ENCODE assay signal across 15 cellular contexts in genomic region chr10:86770412-86770960, GRCh38. TPM values are rescaled to one million over a fixed set of nuclear protein-coding genes. Genes with fewer than 3 reads are reported as not detected.
DNase-seq lines count a peak whose midpoint lies in the region; ATAC-seq and TF ChIP-seq lines count a peak whose summit lies in the region.
"Had no signal": no experiment of that assay in that cellular context is flagged by ENCODE, and none has a peak within 500 bp of the region (broad histone marks: within the 10 kb centered on the region; RNA-seq: fewer than 3 reads in every experiment).

No MANE protein-coding gene starts in this region.

- ATAC-seq in Right ventricle myocardium superior (ENCODE audit: poor library complexity): peak; percentile 73
- ATAC-seq in left cardiac atrium: peak; percentile 65 to 85
- ATAC-seq in HG02981 (IDR thresholded peaks at IDR 0.05; ENCODE audit: unreplicated experiment): no peak

- 32 to 34% methylated on average over 2 of the region's 2 CpGs for WGBS in testis, 2 donors

- H3K4me1 ChIP-seq in testis: peaks cover 38% of the 10 kb centered on the region
- no peaks in the 10 kb centered on the region for H3K4me1 ChIP-seq in colonic mucosa

- intact Hi-C loops in Right ventricle myocardium superior (cut with DNase I): no loop called here
- intact Hi-C loops in cardiac septum (cut with DNase I): no loop called here
- intact Hi-C loops in left cardiac atrium (cut with DNase I): no loop called here
- intact Hi-C loops in testis (cut with DNase I; ENCODE audit: low total_unique reads): no loop called here
- intact Hi-C loops in colonic mucosa (cut with DNase I): no loop called here

- DNase-seq in Right ventricle myocardium superior (no peak), cardiac septum (ENCODE audit: low spot score) (no peak), RPMI7951 (ENCODE audit: low read depth) (peak; percentile 20), left cardiac atrium (no peak), testis (peak; percentile 52), colonic mucosa (no peak), NCI-H146 treated with DMSO at 0.1 percent for 48 hours (lab: John Stamatoyannopoulos, UW; ENCODE audit: unreplicated experiment) (no peak)
- DNase-seq: activated CD4-positive, CD25-positive, alpha-beta regulatory T cell treated with anti-CD3 and anti-CD28 coated beads, Interleukin-2, amount 50 U/mL, for 72 hours; adrenal gland; DMS53; SW 1271; transverse colon had no signal

- H3K27ac ChIP-seq in testis (peak overlapping the region in 1 of 2 donors; percentile 6), colonic mucosa (no peak overlapping the region)
- H3K27ac ChIP-seq: adrenal gland, HL-60, parathyroid adenoma, transverse colon had no signal

- no peak for TF ChIP-seq POLR2A in testis (IDR thresholded peaks at IDR 0.05)

- H3K9ac ChIP-seq in colonic mucosa (ENCODE audit: low read depth in 2 of 2, low read length in 2 of 2): no peak overlapping the region
- H3K9ac ChIP-seq: parathyroid adenoma had no signal

- TF ChIP-seq CTCF in testis (IDR thresholded peaks at IDR 0.05) (no peak), colonic mucosa (IDR thresholded peaks at IDR 0.05) (no peak)

- H3K4me3 ChIP-seq in testis (no peak overlapping the region), colonic mucosa (no peak overlapping the region)
- H3K4me3 ChIP-seq: adrenal gland, transverse colon had no signal

- H3K27me3 ChIP-seq in testis (no peaks in the 10 kb centered on the region), colonic mucosa (no peaks in the 10 kb centered on the region)
- H3K27me3 ChIP-seq: adrenal gland, transverse colon had no signal

- H3K9me3 ChIP-seq in testis: no peaks in the 10 kb centered on the region
- no peaks in the 10 kb centered on the region for H3K9me3 ChIP-seq in colonic mucosa
- H3K9me3 ChIP-seq: adrenal gland, transverse colon had no signal

- H3K36me3 ChIP-seq in testis (ENCODE audit: low read depth, missing control alignments) (no peaks in the 10 kb centered on the region), colonic mucosa (no peaks in the 10 kb centered on the region)
- H3K36me3 ChIP-seq: adrenal gland, transverse colon had no signal

RNA-seq across cellular contexts. Expression of gene BMPR1A, which starts 14.1 kb away (rescaled TPM):
- 50.2 TPM for total RNA-seq in Right ventricle myocardium superior
- 60.0 TPM for total RNA-seq in cardiac septum
- 23.5 and 30.3 TPM in 2 replicates for total RNA-seq in RPMI7951 (2014; rRNA removed; shearing (Covaris generic))
- 10 to 100 TPM; 46.2 to 56.8 TPM for total RNA-seq in left cardiac atrium
- 10 to 100 TPM; 42.6 to 51.1 TPM for total RNA-seq in testis
- 19.5 TPM for polyA plus RNA-seq in testis (ENCODE audit: insufficient read depth, low read depth, low replicate concordance)
- total RNA-seq in colonic mucosa: 10 to 100 TPM; 37.4 to 50.9 TPM

Comparison
In these comparisons a context has a peak if more than half of its experiments do, and no peak if none do; other contexts are left out.
1. DNase-seq: peak in RPMI7951 (single experiment) and testis (single experiment); none in Right ventricle myocardium superior (single experiment), cardiac septum (single experiment), left cardiac atrium (single experiment), colonic mucosa (single experiment) and NCI-H146 treated with DMSO at 0.1 percent for 48 hours (single experiment).